Comparison of ENCODE assay signal across 27 cellular contexts in genomic region chr1:156534424-156535060, GRCh38. TPM values are rescaled to one million over a fixed set of nuclear protein-coding genes. Genes with fewer than 3 reads are reported as not detected.
"Had no signal": no experiment of that assay in that cellular context is flagged by ENCODE, and none has a peak within 500 bp of the region (broad histone marks: within the 10 kb centered on the region; RNA-seq: fewer than 3 reads in every experiment).

No MANE protein-coding gene starts in this region.

- H3K4me1 ChIP-seq: SJCRH30 had no signal

- H3K27me3 ChIP-seq: MG63, SJCRH30 had no signal

- FAIRE-seq: TTC549 had no signal

- H3K4me3 ChIP-seq: MG63, SJCRH30, SK-N-MC had no signal

- H3K27ac ChIP-seq: SJCRH30, SK-N-MC had no signal

- ATAC-seq: activated CD8-positive, alpha-beta T cell treated with anti-CD3 and anti-CD28 coated beads for 36 hours; activated T-cell treated with anti-CD3 and anti-CD28 coated beads, Interleukin-2, amount 50 U/mL, for 72 hours; activated T-helper 17 cell treated with anti-CD3 and anti-CD28 coated beads, Interleukin-2, amount 50 U/mL, for 72 hours; Panc1 had no signal

- DNase-seq: activated CD4-positive, alpha-beta T cell treated with anti-CD3 and anti-CD28 coated beads, Interleukin-2, amount 10 ng/mL, durations not matched to agents 24 days and 14 days; activated CD4-positive, alpha-beta T cell treated with anti-CD3 and anti-CD28 coated beads, Interleukin-2, amount 50 U/mL, for 4 hours; activated CD8-positive, alpha-beta T cell treated with anti-CD3 and anti-CD28 coated beads for 36 hours; activated gamma-delta T cell; activated naive CD4-positive, alpha-beta T cell treated with Interleukin-2 at 50 U/mL for 16 hours; activated T-cell treated with anti-CD3 and anti-CD28 coated beads, Interleukin-2, amount 50 U/mL, for 1 hour; activated T-cell treated with anti-CD3 and anti-CD28 coated beads, Interleukin-2, amount 50 U/mL, for 72 hours; anterior cingulate cortex; central memory CD4-positive, alpha-beta T cell; Karpas-422; KBM-7; MG63; NCI-H1048; NCI-H1105 treated with DMSO at 0.1 percent for 48 hours; NCI-H1436 treated with DMSO at 0.1 percent for 48 hours; NCI-H1694 treated with DMSO at 0.1 percent for 48 hours; NCI-H2029; NCI-H345; NCI-H524 treated with DMSO at 0.1 percent for 48 hours; SHP77; SJCRH30 had no signal

- H3K9me3 ChIP-seq: MG63, SJCRH30 had no signal

RNA-seq across cellular contexts. Expression of gene TTC24, which starts 45.0 kb away (rescaled TPM):
- total RNA-seq: NCI-H460, RPMI7951, SJCRH30 had no signal
